In the genomic region with DNA sequence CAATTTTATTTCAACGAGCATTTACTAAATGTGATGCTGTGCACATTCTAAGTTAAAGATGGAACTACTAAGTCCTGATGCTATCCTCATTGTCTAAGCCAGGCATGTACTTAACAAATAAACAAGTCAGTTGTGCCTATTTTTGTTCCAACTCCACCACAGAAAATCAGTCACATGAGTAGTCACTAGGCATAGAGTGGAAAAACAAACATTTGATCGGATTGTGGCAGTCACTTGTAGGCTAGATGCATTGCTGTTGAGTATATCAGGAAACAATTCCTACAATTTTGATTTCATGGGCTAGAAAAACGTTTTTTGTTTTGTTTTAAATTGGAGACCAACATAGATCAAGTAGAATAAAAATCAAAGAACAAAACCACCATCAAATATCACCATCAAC, we compare ENCODE assay signal across 18 cellular contexts.
DNase-seq lines count a peak whose midpoint lies in the region; ATAC-seq and TF ChIP-seq lines count a peak whose summit lies in the region.
"Had no signal": no experiment of that assay in that cellular context is flagged by ENCODE, and none has a peak within 500 bp of the region (broad histone marks: within the 10 kb centered on the region; RNA-seq: fewer than 3 reads in every experiment).

No MANE protein-coding gene starts in this region.

- no peak overlapping the region for H3K4me3 ChIP-seq in left lung
- H3K4me3 ChIP-seq: PC-9, SJCRH30 had no signal

- H3K9me3 ChIP-seq in left lung = no peaks in the 10 kb centered on the region
- H3K9me3 ChIP-seq: SJCRH30 had no signal

- no peaks in the 10 kb centered on the region for H3K36me3 ChIP-seq in left lung
- H3K36me3 ChIP-seq: SJCRH30 had no signal

- intact Hi-C loops in left lung (cut with DNase I) = no loop called here

- H3K27ac ChIP-seq in left lung = no peak overlapping the region
- H3K27ac ChIP-seq: HL-60, PC-9, RWPE1, SJCRH30 had no signal

- DNase-seq in NCI-H345 (lab: John Stamatoyannopoulos, UW) (peak; percentile 57), NCI-H345 treated with DMSO at 0.1 percent for 48 hours (lab: John Stamatoyannopoulos, UW; ENCODE audit: unreplicated experiment) (no peak), DMS53 treated with DMSO at 0.1 percent for 48 hours (lab: John Stamatoyannopoulos, UW; ENCODE audit: unreplicated experiment) (peak; percentile 88), NCI-H748 treated with DMSO at 0.1 percent for 48 hours (lab: John Stamatoyannopoulos, UW) (peak; percentile 23), left lung (no peak), NCI-H82 (lab: John Stamatoyannopoulos, UW) (no peak), GM19238 (ENCODE audit: insufficient read length, low spot score) (no peak)
- DNase-seq: COR-L47, HFFc6, Karpas-422, NCI-H1436 treated with DMSO at 0.1 percent for 48 hours, NCI-H2227 treated with DMSO at 0.1 percent for 48 hours, NCI-H526 treated with DMSO at 0.1 percent for 48 hours, PC-9, SJCRH30 had no signal

- no peak for TF ChIP-seq CTCF in left lung (IDR thresholded peaks at IDR 0.05)

- H3K4me1 ChIP-seq in left lung = no peaks in the 10 kb centered on the region
- H3K4me1 ChIP-seq: SJCRH30 had no signal

- no peaks in the 10 kb centered on the region for H3K27me3 ChIP-seq in left lung
- H3K27me3 ChIP-seq: SJCRH30 had no signal

- ATAC-seq in left lung (peak; percentile 19), GM19328 (IDR thresholded peaks at IDR 0.05; ENCODE audit: unreplicated experiment) (no peak)

Comparison
In these comparisons a context has a peak if more than half of its experiments do, and no peak if none do; other contexts are left out.
1. DNase-seq: peak in NCI-H345 (single experiment), DMS53 treated with DMSO at 0.1 percent for 48 hours (single experiment) and NCI-H748 treated with DMSO at 0.1 percent for 48 hours (single experiment); none in NCI-H345 treated with DMSO at 0.1 percent for 48 hours (single experiment), left lung (0 of 2), NCI-H82 (single experiment) and GM19238 (single experiment).